Comparison of ENCODE assay signal across 1 cellular context in genomic region chr19:41936961-41937360, GRCh38.
TF ChIP-seq lines count a peak whose summit lies in the region.

No MANE protein-coding gene starts in this region.

TF ChIP-seq in IMR-90, 13 proteins besides CTCF, POLR2A, EP300 and RAD21:
- TF ChIP-seq RCOR1 (IDR thresholded peaks at IDR 0.05; ENCODE audit: insufficient replicate concordance, low read length), result no peak
- TF ChIP-seq MAFK (IDR thresholded peaks at IDR 0.05; ENCODE audit: low read depth, low read length), result no peak
